In the genomic region with DNA sequence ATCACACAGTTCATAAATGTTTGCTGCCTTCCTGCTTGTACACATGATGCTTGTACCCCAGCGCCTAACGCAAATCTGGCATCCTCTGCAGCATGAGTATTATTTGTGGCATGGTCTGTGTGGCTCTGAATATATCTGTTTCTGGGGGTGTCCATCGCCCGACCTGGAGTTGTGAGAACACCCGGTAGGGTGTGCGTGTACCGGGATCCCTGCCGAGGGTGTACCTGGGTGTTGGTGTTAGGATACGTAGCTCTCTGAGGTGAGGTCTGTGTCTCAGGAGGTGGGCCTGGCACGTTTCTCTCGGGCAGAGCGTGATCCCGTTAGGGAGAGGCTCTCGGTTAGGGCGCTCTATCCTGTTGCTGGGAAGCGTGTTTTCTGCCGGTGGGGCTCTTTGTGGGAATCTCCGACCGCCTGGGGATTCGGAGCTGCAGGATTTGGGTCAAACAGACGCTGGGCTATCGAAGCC, we compare ENCODE assay signal across 8 cellular contexts. TPM values are rescaled to one million over a fixed set of nuclear protein-coding genes. Genes with fewer than 3 reads are reported as not detected.
DNase-seq lines count a peak whose midpoint lies in the region; ATAC-seq and TF ChIP-seq lines count a peak whose summit lies in the region.

No MANE protein-coding gene starts in this region.

- H3K27me3 ChIP-seq in vagina, result no peaks in the 10 kb centered on the region

- peak overlapping the region; percentile 86 for H3K27ac ChIP-seq in vagina

- ATAC-seq in memory B cell (ENCODE audit: low read depth) (no peak), GM18519 (IDR thresholded peaks at IDR 0.05; ENCODE audit: low FRiP score, unreplicated experiment) (no peak), HG02870 (IDR thresholded peaks at IDR 0.05; ENCODE audit: unreplicated experiment) (no peak)

- peak overlapping the region; percentile 51 for H3K4me3 ChIP-seq in vagina

- no peaks in the 10 kb centered on the region for H3K36me3 ChIP-seq in vagina

- peak overlapping the region; percentile 10 for H3K27ac Mint-ChIP-seq in memory B cell

- DNase-seq in COLO668 (lab: John Stamatoyannopoulos, UW; ENCODE audit: unreplicated experiment) (peak; percentile 90), NCI-H2171 treated with DMSO at 0.1 percent for 48 hours (lab: John Stamatoyannopoulos, UW) (peak; percentile 88), cerebellum (ENCODE audit: low spot score) (peak; percentile 44), memory B cell (ENCODE audit: low spot score in 2 of 2) (no peak), vagina (ENCODE audit: extremely low spot score in 2 of 2) (no peak), HCEC 1CT (no peak)

- intact Hi-C loops in vagina (cut with DNase I), result no loop called here

- H3K4me1 ChIP-seq in vagina, result peaks cover 18% of the 10 kb centered on the region

- no peak for TF ChIP-seq CTCF in vagina (IDR thresholded peaks at IDR 0.05)

- no peaks in the 10 kb centered on the region for H3K9me3 ChIP-seq in vagina

- peaks cover 7% of the 10 kb centered on the region for H3K4me1 Mint-ChIP-seq in memory B cell

- H3K36me3 Mint-ChIP-seq in memory B cell, result peaks cover 3% of the 10 kb centered on the region

- H3K27me3 Mint-ChIP-seq in memory B cell, result peaks cover 2% of the 10 kb centered on the region

- no peaks in the 10 kb centered on the region for H3K9me3 Mint-ChIP-seq in memory B cell

- peak overlapping the region; percentile 42 for H3K4me3 Mint-ChIP-seq in memory B cell

- no peak for TF ChIP-seq POLR2A in vagina (IDR thresholded peaks at IDR 0.05)

RNA-seq across cellular contexts. Expression of gene CDC20, which starts 10.4 kb away (rescaled TPM):
- total RNA-seq in cerebellum (14.2 TPM), vagina (11.0 TPM)

RNA-seq across cellular contexts. Expression of gene MPL, which starts 10.8 kb away (rescaled TPM):
- total RNA-seq in cerebellum (not detected), vagina (not detected)

RNA-seq across cellular contexts. Expression of gene ELOVL1, which starts 19.4 kb away (rescaled TPM):
- total RNA-seq in cerebellum, result 5.0 TPM
- 62.1 TPM for total RNA-seq in vagina

RNA-seq across cellular contexts. Expression of gene MED8, which starts 41.2 kb away (rescaled TPM):
- total RNA-seq in cerebellum, result 17.0 TPM
- 33.6 TPM for total RNA-seq in vagina

RNA-seq across cellular contexts. Expression of gene SZT2, which starts 41.3 kb away (rescaled TPM):
- total RNA-seq in cerebellum (49.4 TPM), vagina (42.5 TPM)

Comparison
In these comparisons a context has a peak if more than half of its experiments do, and no peak if none do; other contexts are left out.
1. DNase-seq: peak in COLO668 (single experiment), NCI-H2171 treated with DMSO at 0.1 percent for 48 hours (single experiment) and cerebellum (single experiment); none in memory B cell (0 of 2), vagina (0 of 2) and HCEC 1CT (single experiment).
2. RNA of gene ELOVL1, which starts 19.4 kb away (total RNA-seq): 62.1 TPM in vagina (single experiment); 5.0 TPM in cerebellum (single experiment); every median in the first group is over 10 times any median in the second.